Comparison of ENCODE assay signal across 9 cellular contexts in genomic region chr2:136131961-136132839, GRCh38. TPM values are rescaled to one million over a fixed set of nuclear protein-coding genes. Genes with fewer than 3 reads are reported as not detected.
DNase-seq lines count a peak whose midpoint lies in the region; ATAC-seq and TF ChIP-seq lines count a peak whose summit lies in the region.
"Had no signal": no experiment of that assay in that cellular context is flagged by ENCODE, and none has a peak within 500 bp of the region (broad histone marks: within the 10 kb centered on the region; RNA-seq: fewer than 3 reads in every experiment).

No MANE protein-coding gene starts in this region.

- no peak for TF ChIP-seq CTCF in CD14-positive monocyte (IDR thresholded peaks at IDR 0.05)
- no peak for TF ChIP-seq CTCF in uterus (IDR thresholded peaks at IDR 0.05)
- no peak for TF ChIP-seq CTCF in Caco-2 (IDR thresholded peaks at IDR 0.05; ENCODE audit: insufficient read depth in 1 of 2, low read depth in 1 of 2, low read length in 1 of 2, severe bottlenecking in 1 of 2, unreplicated experiment in 1 of 2)

- POLR2A ChIA-PET in Caco-2 (lab: Charles Lee): no interaction called here

- H3K9me3 ChIP-seq in uterus: no peaks in the 10 kb centered on the region
- H3K9me3 ChIP-seq in Caco-2: no peaks in the 10 kb centered on the region

- H3K36me3 ChIP-seq in uterus (no peaks in the 10 kb centered on the region), Caco-2 (ENCODE audit: control insufficient read depth, insufficient read depth, low read length) (no peaks in the 10 kb centered on the region)

- H3K27me3 ChIP-seq in uterus (no peaks in the 10 kb centered on the region), Caco-2 (replicated peaks; ENCODE audit: control insufficient read depth, insufficient read depth, low read length) (no peaks in the 10 kb centered on the region)

- peak; percentile 88 for DNase-seq in CD14-positive monocyte (ENCODE audit: low spot score)
- peak; percentile 62 to 72 for DNase-seq in activated CD4-positive, alpha-beta T cell treated with anti-CD3 and anti-CD28 coated beads, Interleukin-2, amount 50 U/mL, for 48 hours
- peak; percentile 96 for DNase-seq in naive B cell
- DNase-seq in uterus: no peak
- no peak for DNase-seq in superior temporal gyrus (ENCODE audit: extremely low spot score)
- DNase-seq in Caco-2: no peak

- no peaks in the 10 kb centered on the region for H3K9me3 Mint-ChIP-seq in CD14-positive monocyte
- no peaks in the 10 kb centered on the region for H3K9me3 Mint-ChIP-seq in naive B cell
- H3K9me3 Mint-ChIP-seq in Caco-2 (ENCODE audit: unreplicated experiment): no peaks in the 10 kb centered on the region

- H3K27me3 Mint-ChIP-seq in CD14-positive monocyte (ENCODE audit: low read depth in 3 of 3) (peaks cover 0 to 2% (median 1%) of the 10 kb centered on the region in 3 donors), naive B cell (no peaks in the 10 kb centered on the region), Caco-2 (ENCODE audit: insufficient read depth, unreplicated experiment) (no peaks in the 10 kb centered on the region)
- H3K27me3 Mint-ChIP-seq: brain had no signal

- H3K4me1 Mint-ChIP-seq in CD14-positive monocyte (peaks cover 91% of the 10 kb centered on the region), naive B cell (peaks cover 81 to 98% (median 91%) of the 10 kb centered on the region in 3 donors), Caco-2 (ENCODE audit: low read depth, unreplicated experiment) (peaks cover 10% of the 10 kb centered on the region)

- H3K4me3 Mint-ChIP-seq in CD14-positive monocyte (peak overlapping the region; percentile 56 to 81), naive B cell (peak overlapping the region; percentile 71 to 91 (median 84)), Caco-2 (ENCODE audit: unreplicated experiment) (no peak overlapping the region)
- H3K4me3 Mint-ChIP-seq: brain had no signal

- ATAC-seq in GM19372 (IDR thresholded peaks at IDR 0.05; ENCODE audit: low read depth, unreplicated experiment) (peak; percentile 71), HG03432 (IDR thresholded peaks at IDR 0.05; ENCODE audit: unreplicated experiment) (peak; percentile 82), naive B cell (ENCODE audit: low read depth in 2 of 2) (peak; percentile 55 to 58)

- intact Hi-C loops in CD14-positive monocyte (cut with micrococcal nuclease) (loop anchor here (5.0 kb wide), 3 partner anchors 80 to 195 kb away; no protein-coding TSS in a partner anchor), uterus (cut with DNase I; ENCODE audit: low total_unique reads) (no loop called here), Caco-2 (cut with micrococcal nuclease; ENCODE audit: unreplicated experiment) (no loop called here)

- H3K4me3 ChIP-seq in uterus (no peak overlapping the region), Caco-2 (ENCODE audit: low read depth, low read length) (no peak overlapping the region)

- CTCF ChIA-PET in Caco-2 (lab: Charles Lee): no interaction called here

- BruUV-seq in Caco-2 (replicated peaks; lab: Mats Ljungman, UMichigan): no TSS peak

- no peak for TF ChIP-seq POLR2A in uterus (IDR thresholded peaks at IDR 0.05)

- H3K4me1 ChIP-seq in uterus (no peaks in the 10 kb centered on the region), Caco-2 (no peaks in the 10 kb centered on the region)

- H3K36me3 Mint-ChIP-seq in CD14-positive monocyte (peaks cover 0 to 5% of the 10 kb centered on the region in 2 donors), naive B cell (no peaks in the 10 kb centered on the region), Caco-2 (ENCODE audit: insufficient read depth, unreplicated experiment) (no peaks in the 10 kb centered on the region)
- H3K36me3 Mint-ChIP-seq: brain had no signal

- no peak overlapping the region for H3K27ac ChIP-seq in uterus

- H3K27ac Mint-ChIP-seq in CD14-positive monocyte (peak overlapping the region; percentile 91 to 97 (median 96)), naive B cell (peak overlapping the region; percentile 100), Caco-2 (ENCODE audit: unreplicated experiment) (no peak overlapping the region)
- H3K27ac Mint-ChIP-seq: brain had no signal

RNA-seq across cellular contexts. Expression of gene CXCR4, which starts 14.3 kb away (rescaled TPM):
- polyA plus RNA-seq in CD14-positive monocyte (100 to 1,000 TPM; 140 to 391 TPM), naive B cell (ENCODE audit: low read depth in 6 of 6) (1,000 to 10,000 TPM; 1,969 to 4,468 (median 2,782) TPM)
- total RNA-seq in uterus (10 to 100 TPM in 2 of 4 donors, 1 to 10 TPM in 2; 2.6 to 39.5 (median 19.7) TPM), Caco-2 (2022) (1.00 and 1.4 TPM in 2 replicates)

Comparison
In these comparisons a context has a peak if more than half of its experiments do, and no peak if none do; other contexts are left out.
1. DNase-seq: peak in CD14-positive monocyte (single experiment), activated CD4-positive, alpha-beta T cell treated with anti-CD3 and anti-CD28 coated beads, Interleukin-2, amount 50 U/mL, for 48 hours (2 of 2) and naive B cell (single experiment); none in uterus (0 of 2), superior temporal gyrus (single experiment) and Caco-2 (0 of 2).
2. intact Hi-C loops: an anchor here in CD14-positive monocyte (5.0 kb wide); none called in uterus and Caco-2.
3. Peak in every context shown above with its lines, with median percentiles within 50 percentile points of each other: ATAC-seq.